ENCODE assay signal across 1 cellular context in the genomic region with DNA sequence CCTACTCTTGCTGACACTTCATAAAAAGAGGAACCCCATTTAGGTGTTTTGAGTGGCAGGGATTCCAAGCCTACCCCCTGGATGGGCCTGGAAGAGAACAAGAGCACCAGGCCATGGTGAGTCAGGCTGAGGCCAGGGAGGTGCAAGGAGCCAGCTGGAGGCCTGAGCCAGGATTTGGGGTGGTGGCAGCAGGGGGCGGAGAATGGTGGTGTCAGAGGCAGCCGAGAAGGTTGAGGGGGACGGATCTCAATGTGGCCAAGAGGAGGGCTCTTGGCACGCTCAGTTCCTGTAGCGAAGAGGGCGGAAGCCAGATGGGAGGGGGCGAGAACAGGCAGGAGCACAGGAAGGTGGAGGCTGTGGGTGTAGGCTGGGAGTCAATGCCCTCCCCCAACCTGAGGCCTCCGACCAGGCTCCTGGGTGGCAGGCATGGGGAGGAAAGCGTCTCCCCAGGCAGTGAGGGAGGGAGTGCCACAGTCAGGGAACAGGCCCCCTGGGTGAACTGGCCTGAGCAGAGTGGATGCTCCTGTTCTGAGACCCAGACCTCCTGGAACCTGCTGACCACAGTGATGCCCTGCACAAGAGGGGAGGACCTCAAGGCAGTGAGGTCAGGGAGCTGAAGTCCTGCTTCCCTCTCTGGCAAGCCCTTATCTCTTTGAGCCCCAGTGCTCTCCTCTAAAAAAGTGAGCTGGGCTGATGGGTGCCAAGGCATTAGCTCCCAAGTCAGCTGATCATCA.
TF ChIP-seq lines count a peak whose summit lies in the region.

No MANE protein-coding gene starts in this region.

TF ChIP-seq in HEK293, 187 proteins besides CTCF, POLR2A, EP300 and RAD21 (continued from another document):
- TF ChIP-seq ZNF514 (tag by site-specific recombination; IDR thresholded peaks at IDR 0.05) (no peak), ZNF423 (tag by site-specific recombination; IDR thresholded peaks at IDR 0.05) (no peak), ZNF175 (tag by site-specific recombination; IDR thresholded peaks at IDR 0.05) (no peak), ZNF23 (tag by site-specific recombination; IDR thresholded peaks at IDR 0.05; ENCODE audit: borderline replicate concordance) (no peak), ZFHX2 (tag by site-specific recombination; conservative IDR thresholded peaks at IDR 0.05) (peak; percentile 91), ZNF488 (tag by site-specific recombination; IDR thresholded peaks at IDR 0.05) (no peak), BCL11B (tag by site-specific recombination; IDR thresholded peaks at IDR 0.05; ENCODE audit: low read depth) (no peak), MYNN (tag by site-specific recombination; IDR thresholded peaks at IDR 0.05; ENCODE audit: borderline replicate concordance) (no peak), OSR2 (tag by site-specific recombination; IDR thresholded peaks at IDR 0.05) (no peak), GLIS2 (tag by site-specific recombination; IDR thresholded peaks at IDR 0.05) (peak; percentile 47), ZIC2 (tag by site-specific recombination; IDR thresholded peaks at IDR 0.05) (peak; percentile 71; the same call in 1 of the 2 replicates), SP2 (tag by site-specific recombination; IDR thresholded peaks at IDR 0.05) (0 out of 2 replicates have a peak, but pooled peaks have one; percentile 24), ZNF10 (tag by site-specific recombination; IDR thresholded peaks at IDR 0.05) (no peak), ZNF398 (tag by site-specific recombination; IDR thresholded peaks at IDR 0.05) (no peak), ZNF184 (tag by site-specific recombination; IDR thresholded peaks at IDR 0.05) (no peak), BCL11A (tag by site-specific recombination; IDR thresholded peaks at IDR 0.05; ENCODE audit: low read depth) (no peak), ZNF513 (tag by site-specific recombination; IDR thresholded peaks at IDR 0.05) (no peak), KLF17 (tag by site-specific recombination; IDR thresholded peaks at IDR 0.05) (no peak), KLF1 (tag by site-specific recombination; IDR thresholded peaks at IDR 0.05) (0 out of 2 replicates have a peak, but pooled peaks have one; percentile 23), ZFP3 (tag by site-specific recombination; IDR thresholded peaks at IDR 0.05; ENCODE audit: low read depth) (no peak), ZNF768 (tag by site-specific recombination; IDR thresholded peaks at IDR 0.05) (no peak)
- TF ChIP-seq, protein P1, sequence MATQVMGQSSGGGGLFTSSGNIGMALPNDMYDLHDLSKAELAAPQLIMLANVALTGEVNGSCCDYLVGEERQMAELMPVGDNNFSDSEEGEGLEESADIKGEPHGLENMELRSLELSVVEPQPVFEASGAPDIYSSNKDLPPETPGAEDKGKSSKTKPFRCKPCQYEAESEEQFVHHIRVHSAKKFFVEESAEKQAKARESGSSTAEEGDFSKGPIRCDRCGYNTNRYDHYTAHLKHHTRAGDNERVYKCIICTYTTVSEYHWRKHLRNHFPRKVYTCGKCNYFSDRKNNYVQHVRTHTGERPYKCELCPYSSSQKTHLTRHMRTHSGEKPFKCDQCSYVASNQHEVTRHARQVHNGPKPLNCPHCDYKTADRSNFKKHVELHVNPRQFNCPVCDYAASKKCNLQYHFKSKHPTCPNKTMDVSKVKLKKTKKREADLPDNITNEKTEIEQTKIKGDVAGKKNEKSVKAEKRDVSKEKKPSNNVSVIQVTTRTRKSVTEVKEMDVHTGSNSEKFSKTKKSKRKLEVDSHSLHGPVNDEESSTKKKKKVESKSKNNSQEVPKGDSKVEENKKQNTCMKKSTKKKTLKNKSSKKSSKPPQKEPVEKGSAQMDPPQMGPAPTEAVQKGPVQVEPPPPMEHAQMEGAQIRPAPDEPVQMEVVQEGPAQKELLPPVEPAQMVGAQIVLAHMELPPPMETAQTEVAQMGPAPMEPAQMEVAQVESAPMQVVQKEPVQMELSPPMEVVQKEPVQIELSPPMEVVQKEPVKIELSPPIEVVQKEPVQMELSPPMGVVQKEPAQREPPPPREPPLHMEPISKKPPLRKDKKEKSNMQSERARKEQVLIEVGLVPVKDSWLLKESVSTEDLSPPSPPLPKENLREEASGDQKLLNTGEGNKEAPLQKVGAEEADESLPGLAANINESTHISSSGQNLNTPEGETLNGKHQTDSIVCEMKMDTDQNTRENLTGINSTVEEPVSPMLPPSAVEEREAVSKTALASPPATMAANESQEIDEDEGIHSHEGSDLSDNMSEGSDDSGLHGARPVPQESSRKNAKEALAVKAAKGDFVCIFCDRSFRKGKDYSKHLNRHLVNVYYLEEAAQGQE (tag by site-specific recombination; IDR thresholded peaks at IDR 0.05) = no peak
- TF ChIP-seq, protein P2, sequence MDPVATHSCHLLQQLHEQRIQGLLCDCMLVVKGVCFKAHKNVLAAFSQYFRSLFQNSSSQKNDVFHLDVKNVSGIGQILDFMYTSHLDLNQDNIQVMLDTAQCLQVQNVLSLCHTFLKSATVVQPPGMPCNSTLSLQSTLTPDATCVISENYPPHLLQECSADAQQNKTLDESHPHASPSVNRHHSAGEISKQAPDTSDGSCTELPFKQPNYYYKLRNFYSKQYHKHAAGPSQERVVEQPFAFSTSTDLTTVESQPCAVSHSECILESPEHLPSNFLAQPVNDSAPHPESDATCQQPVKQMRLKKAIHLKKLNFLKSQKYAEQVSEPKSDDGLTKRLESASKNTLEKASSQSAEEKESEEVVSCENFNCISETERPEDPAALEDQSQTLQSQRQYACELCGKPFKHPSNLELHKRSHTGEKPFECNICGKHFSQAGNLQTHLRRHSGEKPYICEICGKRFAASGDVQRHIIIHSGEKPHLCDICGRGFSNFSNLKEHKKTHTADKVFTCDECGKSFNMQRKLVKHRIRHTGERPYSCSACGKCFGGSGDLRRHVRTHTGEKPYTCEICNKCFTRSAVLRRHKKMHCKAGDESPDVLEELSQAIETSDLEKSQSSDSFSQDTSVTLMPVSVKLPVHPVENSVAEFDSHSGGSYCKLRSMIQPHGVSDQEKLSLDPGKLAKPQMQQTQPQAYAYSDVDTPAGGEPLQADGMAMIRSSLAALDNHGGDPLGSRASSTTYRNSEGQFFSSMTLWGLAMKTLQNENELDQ (tag by site-specific recombination; IDR thresholded peaks at IDR 0.05; ENCODE audit: low read depth) = no peak
- TF ChIP-seq, protein P3, sequence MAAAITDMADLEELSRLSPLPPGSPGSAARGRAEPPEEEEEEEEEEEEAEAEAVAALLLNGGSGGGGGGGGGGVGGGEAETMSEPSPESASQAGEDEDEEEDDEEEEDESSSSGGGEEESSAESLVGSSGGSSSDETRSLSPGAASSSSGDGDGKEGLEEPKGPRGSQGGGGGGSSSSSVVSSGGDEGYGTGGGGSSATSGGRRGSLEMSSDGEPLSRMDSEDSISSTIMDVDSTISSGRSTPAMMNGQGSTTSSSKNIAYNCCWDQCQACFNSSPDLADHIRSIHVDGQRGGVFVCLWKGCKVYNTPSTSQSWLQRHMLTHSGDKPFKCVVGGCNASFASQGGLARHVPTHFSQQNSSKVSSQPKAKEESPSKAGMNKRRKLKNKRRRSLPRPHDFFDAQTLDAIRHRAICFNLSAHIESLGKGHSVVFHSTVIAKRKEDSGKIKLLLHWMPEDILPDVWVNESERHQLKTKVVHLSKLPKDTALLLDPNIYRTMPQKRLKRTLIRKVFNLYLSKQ (tag by site-specific recombination; IDR thresholded peaks at IDR 0.05; ENCODE audit: borderline replicate concordance) = no peak
- TF ChIP-seq, protein P4, sequence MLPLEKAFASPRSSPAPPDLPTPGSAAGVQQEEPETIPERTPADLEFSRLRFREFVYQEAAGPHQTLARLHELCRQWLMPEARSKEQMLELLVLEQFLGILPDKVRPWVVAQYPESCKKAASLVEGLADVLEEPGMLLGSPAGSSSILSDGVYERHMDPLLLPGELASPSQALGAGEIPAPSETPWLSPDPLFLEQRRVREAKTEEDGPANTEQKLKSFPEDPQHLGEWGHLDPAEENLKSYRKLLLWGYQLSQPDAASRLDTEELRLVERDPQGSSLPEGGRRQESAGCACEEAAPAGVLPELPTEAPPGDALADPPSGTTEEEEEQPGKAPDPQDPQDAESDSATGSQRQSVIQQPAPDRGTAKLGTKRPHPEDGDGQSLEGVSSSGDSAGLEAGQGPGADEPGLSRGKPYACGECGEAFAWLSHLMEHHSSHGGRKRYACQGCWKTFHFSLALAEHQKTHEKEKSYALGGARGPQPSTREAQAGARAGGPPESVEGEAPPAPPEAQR (tag by site-specific recombination; IDR thresholded peaks at IDR 0.05) = no peak
TF ChIP-seq in HEK293: peak in this region for 7.
